17 cellular contexts compared by ENCODE assay signal in genomic region chr2:26471278-26471677, GRCh38. TPM values are rescaled to one million over a fixed set of nuclear protein-coding genes. Genes with fewer than 3 reads are reported as not detected.
DNase-seq lines count a peak whose midpoint lies in the region; ATAC-seq and TF ChIP-seq lines count a peak whose summit lies in the region.
"Had no signal": no experiment of that assay in that cellular context is flagged by ENCODE, and none has a peak within 500 bp of the region (broad histone marks: within the 10 kb centered on the region; RNA-seq: fewer than 3 reads in every experiment).

No MANE protein-coding gene starts in this region.

- intact Hi-C loops in Right ventricle myocardium superior (cut with DNase I) (no loop called here), left ventricle myocardium inferior (cut with micrococcal nuclease) (no loop called here), uterus (cut with DNase I; ENCODE audit: low total_unique reads) (no loop called here)

- H3K9me3 ChIP-seq in left ventricle myocardium inferior (replicated peaks) (peaks cover 15% of the 10 kb centered on the region), uterus (no peaks in the 10 kb centered on the region)

- TF ChIP-seq CTCF in left ventricle myocardium inferior (IDR thresholded peaks at IDR 0.05; ENCODE audit: borderline replicate concordance) (no peak), uterus (IDR thresholded peaks at IDR 0.05) (no peak)

- TF ChIP-seq POLR2A in uterus (IDR thresholded peaks at IDR 0.05): no peak

- H3K27me3 ChIP-seq in left ventricle myocardium inferior (ENCODE audit: low read depth) (no peaks in the 10 kb centered on the region), uterus (no peaks in the 10 kb centered on the region)
- H3K27me3 ChIP-seq: esophagus squamous epithelium, heart right ventricle, SJSA1 had no signal

- H3K36me3 ChIP-seq in left ventricle myocardium inferior (no peaks in the 10 kb centered on the region), uterus (no peaks in the 10 kb centered on the region)
- H3K36me3 ChIP-seq: esophagus squamous epithelium, heart right ventricle, SJSA1 had no signal

- H3K27ac ChIP-seq in left ventricle myocardium inferior (replicated peaks) (no peak overlapping the region), uterus (no peak overlapping the region)
- H3K27ac ChIP-seq: esophagus squamous epithelium, GM23248, heart right ventricle, SJSA1 had no signal

- H3K4me3 ChIP-seq in left ventricle myocardium inferior: no peak overlapping the region
- no peak overlapping the region for H3K4me3 ChIP-seq in uterus
- H3K4me3 ChIP-seq: esophagus squamous epithelium, GM23248, heart right ventricle, SJSA1 had no signal

- H3K4me1 ChIP-seq in left ventricle myocardium inferior: no peaks in the 10 kb centered on the region
- no peaks in the 10 kb centered on the region for H3K4me1 ChIP-seq in uterus
- H3K4me1 ChIP-seq: esophagus squamous epithelium, heart right ventricle, SJSA1 had no signal

- no peak for ATAC-seq in Right ventricle myocardium superior (ENCODE audit: poor library complexity)
- ATAC-seq: heart right ventricle had no signal

- DNase-seq in Right ventricle myocardium superior (peak; percentile 6), left ventricle myocardium inferior (no peak), NCI-H2171 (lab: John Stamatoyannopoulos, UW) (peak; percentile 7), cerebellar cortex (ENCODE audit: low spot score) (peak; percentile 89), superior temporal gyrus (ENCODE audit: extremely low spot score) (no peak), uterus (no peak), nucleus accumbens (lab: John Stamatoyannopoulos, UW) (no peak), globus pallidus (ENCODE audit: low spot score) (no peak)
- DNase-seq: activated CD4-positive, alpha-beta T cell treated with anti-CD3 and anti-CD28 coated beads, Interleukin-2, amount 10 ng/mL, durations not matched to agents 24 days and 14 days; CD8-positive, alpha-beta memory T cell; esophagus squamous epithelium; GDM1; GM23248; heart right ventricle; OCI-M1; retina had no signal

RNA-seq across cellular contexts. Expression of gene OTOF, which starts 6.6 kb away (rescaled TPM):
- total RNA-seq in Right ventricle myocardium superior (not detected), left ventricle myocardium inferior (not detected), uterus (under 1 TPM in 1 of 4 donors, not detected in 3; 0.21 TPM)
- total RNA-seq: SJSA1 had no signal

Comparison
In these comparisons a context has a peak if more than half of its experiments do, and no peak if none do; other contexts are left out.
1. DNase-seq: peak in Right ventricle myocardium superior (single experiment), NCI-H2171 (single experiment) and cerebellar cortex (single experiment); none in left ventricle myocardium inferior (single experiment), superior temporal gyrus (single experiment), uterus (0 of 2), nucleus accumbens (0 of 56) and globus pallidus (single experiment).